11 cellular contexts compared by ENCODE assay signal in the genomic region with DNA sequence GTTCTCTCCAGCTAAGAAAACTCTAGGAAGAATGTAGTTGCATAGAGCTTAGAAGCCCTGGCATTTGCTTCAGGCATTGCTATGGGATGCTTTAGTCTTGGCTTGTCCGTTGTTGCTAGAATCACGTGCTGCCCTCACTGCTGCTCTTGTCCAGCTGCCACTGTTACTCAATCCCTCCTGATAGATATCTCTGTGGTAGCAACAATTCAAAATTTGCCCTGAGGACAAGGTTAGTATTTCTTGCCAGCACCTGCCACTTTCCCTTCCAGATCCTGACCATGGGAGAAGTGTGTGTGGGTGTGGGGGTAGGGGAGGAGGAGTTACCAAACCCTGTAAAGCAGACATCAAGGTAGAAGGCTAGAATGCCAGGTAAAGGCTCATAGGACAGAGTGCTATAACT.
DNase-seq lines count a peak whose midpoint lies in the region; ATAC-seq and TF ChIP-seq lines count a peak whose summit lies in the region.
"Had no signal": no experiment of that assay in that cellular context is flagged by ENCODE, and none has a peak within 500 bp of the region (broad histone marks: within the 10 kb centered on the region; RNA-seq: fewer than 3 reads in every experiment).

No MANE protein-coding gene starts in this region.

- TF ChIP-seq EP300 in esophagus muscularis mucosa (IDR thresholded peaks at IDR 0.05) = no peak

- DNase-seq in HEK293T (ENCODE audit: extremely low spot score) = peak; percentile 15
- DNase-seq in NCI-H748 (lab: John Stamatoyannopoulos, UW; ENCODE audit: unreplicated experiment) = peak; percentile 68
- DNase-seq in esophagus muscularis mucosa (ENCODE audit: extremely low spot score) = no peak
- DNase-seq in skeletal muscle cell (ENCODE audit: low read depth) = peak; percentile 10
- no peak for DNase-seq in GM10248 (ENCODE audit: extremely low spot score)
- no peak for DNase-seq in NCI-H187 treated with DMSO at 0.1 percent for 48 hours (lab: John Stamatoyannopoulos, UW)
- DNase-seq in NK-92 treated with Interleukin-12 subunit alpha and Interleukin-12 subunit beta, amount 100 ng/mL, for 24 hours (lab: John Stamatoyannopoulos, UW) = no peak
- DNase-seq: activated T-cell treated with anti-CD3 and anti-CD28 coated beads, Interleukin-2, amount 50 U/mL, for 24 hours; colonic mucosa; KBM-7 had no signal

- POLR2A ChIA-PET in HEK293T (lab: Yijun Ruan, JAX) (no interaction called here), GM10248 (lab: Yijun Ruan, JAX) (no interaction called here)

- ATAC-seq in GM19395 (IDR thresholded peaks at IDR 0.05; ENCODE audit: unreplicated experiment) = no peak

- intact Hi-C loops in esophagus muscularis mucosa (cut with DNase I) = no loop called here

- H3K36me3 ChIP-seq in esophagus muscularis mucosa = no peaks in the 10 kb centered on the region
- H3K36me3 ChIP-seq: colonic mucosa had no signal

- no peaks in the 10 kb centered on the region for H3K9me3 ChIP-seq in esophagus muscularis mucosa
- H3K9me3 ChIP-seq: colonic mucosa had no signal

- no peak for TF ChIP-seq POLR2A in esophagus muscularis mucosa (IDR thresholded peaks at IDR 0.05; ENCODE audit: low read depth)

- H3K27me3 ChIP-seq in esophagus muscularis mucosa = no peaks in the 10 kb centered on the region
- H3K27me3 ChIP-seq: colonic mucosa had no signal

- CTCF ChIA-PET in HEK293T (lab: Yijun Ruan, JAX) = no interaction called here
- CTCF ChIA-PET in GM10248 (lab: Yijun Ruan, JAX) = no interaction called here

- TF ChIP-seq CTCF in esophagus muscularis mucosa (IDR thresholded peaks at IDR 0.05) (no peak), GM10248 (IDR thresholded peaks at IDR 0.05; ENCODE audit: control extremely low read depth, extremely low read depth, low read depth, missing control alignments) (no peak)

- peak overlapping the region; percentile 9 to 36 (median 18) for H3K27ac ChIP-seq in esophagus muscularis mucosa (replicated peaks in 1 of 4)
- H3K27ac ChIP-seq: colonic mucosa had no signal

- no peak overlapping the region for H3K4me3 ChIP-seq in esophagus muscularis mucosa
- no peak overlapping the region for H3K4me3 ChIP-seq in skeletal muscle cell (ENCODE audit: low read depth, low read length)
- H3K4me3 ChIP-seq: colonic mucosa had no signal

- 81% methylated on average over 2 of the region's 2 CpGs for WGBS in esophagus muscularis mucosa

- H3K4me1 ChIP-seq in esophagus muscularis mucosa = peaks cover 5 to 40% (median 21%) of the 10 kb centered on the region in 4 donors
- H3K4me1 ChIP-seq: colonic mucosa had no signal

TF ChIP-seq in HEK293T, 16 proteins besides CTCF, POLR2A, EP300 and RAD21:
- TF ChIP-seq ZNF384 (IDR thresholded peaks at IDR 0.05) (no peak), NFRKB (IDR thresholded peaks at IDR 0.05) (no peak), CTBP1 (IDR thresholded peaks at IDR 0.05; ENCODE audit: borderline replicate concordance) (no peak), HDGF (IDR thresholded peaks at IDR 0.05; ENCODE audit: borderline replicate concordance) (no peak), L3MBTL2 (conservative IDR thresholded peaks at IDR 0.05) (no peak), LEF1 (IDR thresholded peaks at IDR 0.05; ENCODE audit: borderline replicate concordance) (no peak), SP1 (IDR thresholded peaks at IDR 0.05) (no peak), SUZ12 (IDR thresholded peaks at IDR 0.05) (no peak)
- TF ChIP-seq, protein P1, sequence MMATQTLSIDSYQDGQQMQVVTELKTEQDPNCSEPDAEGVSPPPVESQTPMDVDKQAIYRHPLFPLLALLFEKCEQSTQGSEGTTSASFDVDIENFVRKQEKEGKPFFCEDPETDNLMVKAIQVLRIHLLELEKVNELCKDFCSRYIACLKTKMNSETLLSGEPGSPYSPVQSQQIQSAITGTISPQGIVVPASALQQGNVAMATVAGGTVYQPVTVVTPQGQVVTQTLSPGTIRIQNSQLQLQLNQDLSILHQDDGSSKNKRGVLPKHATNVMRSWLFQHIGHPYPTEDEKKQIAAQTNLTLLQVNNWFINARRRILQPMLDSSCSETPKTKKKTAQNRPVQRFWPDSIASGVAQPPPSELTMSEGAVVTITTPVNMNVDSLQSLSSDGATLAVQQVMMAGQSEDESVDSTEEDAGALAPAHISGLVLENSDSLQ (IDR thresholded peaks at IDR 0.05) = no peak

Comparison
In these comparisons a context has a peak if more than half of its experiments do, and no peak if none do; other contexts are left out.
1. DNase-seq: peak in HEK293T (single experiment), NCI-H748 (single experiment) and skeletal muscle cell (single experiment); none in esophagus muscularis mucosa (single experiment), GM10248 (single experiment), NCI-H187 treated with DMSO at 0.1 percent for 48 hours (single experiment) and NK-92 treated with Interleukin-12 subunit alpha and Interleukin-12 subunit beta, amount 100 ng/mL, for 24 hours (single experiment).